ENCODE assay signal across 25 cellular contexts in genomic region chr14:37032863-37033262, GRCh38.
"Had no signal": no experiment of that assay in that cellular context is flagged by ENCODE, and none has a peak within 500 bp of the region (broad histone marks: within the 10 kb centered on the region; RNA-seq: fewer than 3 reads in every experiment).

No MANE protein-coding gene starts in this region.

- H3K27ac ChIP-seq: coronary artery, dorsolateral prefrontal cortex, esophagus muscularis mucosa, foreskin keratinocyte, gastroesophageal sphincter, heart left ventricle, hepatocyte, lower lobe of right lung had no signal

- FAIRE-seq: colon, endothelial cell of umbilical vein, frontal cortex, kidney had no signal

- ATAC-seq: foreskin keratinocyte, gastroesophageal sphincter, heart left ventricle, left colon, left lobe of liver, left ventricle myocardium superior, lower lobe of right lung, mucosa of descending colon had no signal

- DNase-seq: dermis blood vessel endothelial cell; dorsolateral prefrontal cortex; effector CD4-positive, alpha-beta T cell; effector memory CD4-positive, alpha-beta T cell; foreskin keratinocyte; heart left ventricle; hypothalamus; immature natural killer cell; islet precursor cell; kidney; kidney glomerular epithelial cell; left colon; left ventricle myocardium superior; lower lobe of right lung; mesenchymal stem cell; mucosa of descending colon; naive B cell had no signal

- H3K27me3 ChIP-seq: dorsolateral prefrontal cortex, esophagus muscularis mucosa, foreskin keratinocyte, gastroesophageal sphincter, heart left ventricle, hepatocyte had no signal

- H3K36me3 ChIP-seq: esophagus muscularis mucosa, gastroesophageal sphincter, heart left ventricle, lower lobe of right lung had no signal

- H3K9me3 ChIP-seq: esophagus muscularis mucosa, gastroesophageal sphincter, heart left ventricle, lower lobe of right lung, mucosa of descending colon had no signal

- H2AFZ ChIP-seq: hepatocyte had no signal

- H3K4me2 ChIP-seq: hepatocyte had no signal

- H3K4me1 ChIP-seq: lower lobe of right lung had no signal

- H3K79me2 ChIP-seq: hepatocyte had no signal

- H3K4me3 ChIP-seq: coronary artery, dorsolateral prefrontal cortex, esophagus muscularis mucosa, gastroesophageal sphincter, heart left ventricle, hepatocyte, lower lobe of right lung, mucosa of descending colon had no signal
